In genomic region chr1:28078680-28079626, GRCh38 we compare ENCODE assay signal across 1 cellular context.
A peak's percentile ranks its signal among the peaks of the same experiment; 100 is the strongest.
TF ChIP-seq lines count a peak whose summit lies in the region.

No MANE protein-coding gene starts in this region.

TF ChIP-seq in HEK293, 187 proteins besides CTCF, POLR2A, EP300 and RAD21 (continued from another document):
- TF ChIP-seq, protein P1, sequence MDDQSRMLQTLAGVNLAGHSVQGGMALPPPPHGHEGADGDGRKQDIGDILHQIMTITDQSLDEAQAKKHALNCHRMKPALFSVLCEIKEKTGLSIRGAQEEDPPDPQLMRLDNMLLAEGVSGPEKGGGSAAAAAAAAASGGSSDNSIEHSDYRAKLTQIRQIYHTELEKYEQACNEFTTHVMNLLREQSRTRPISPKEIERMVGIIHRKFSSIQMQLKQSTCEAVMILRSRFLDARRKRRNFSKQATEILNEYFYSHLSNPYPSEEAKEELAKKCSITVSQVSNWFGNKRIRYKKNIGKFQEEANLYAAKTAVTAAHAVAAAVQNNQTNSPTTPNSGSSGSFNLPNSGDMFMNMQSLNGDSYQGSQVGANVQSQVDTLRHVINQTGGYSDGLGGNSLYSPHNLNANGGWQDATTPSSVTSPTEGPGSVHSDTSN (CRISPR knock-in tag; IDR thresholded peaks at IDR 0.05), result no peak
- TF ChIP-seq ZNF664 (tag by site-specific recombination; IDR thresholded peaks at IDR 0.05) (peak; percentile 97), ZNF24 (tag by site-specific recombination; IDR thresholded peaks at IDR 0.05) (no peak), PRDM2 (tag by site-specific recombination; IDR thresholded peaks at IDR 0.05; ENCODE audit: borderline replicate concordance) (no peak), GLI4 (tag by site-specific recombination; IDR thresholded peaks at IDR 0.05) (no peak), PRDM6 (tag by site-specific recombination; IDR thresholded peaks at IDR 0.05) (peak; percentile 73), ZNF658 (tag by site-specific recombination; IDR thresholded peaks at IDR 0.05) (no peak), ZNF26 (tag by site-specific recombination; IDR thresholded peaks at IDR 0.05) (no peak)
